In the genomic region with DNA sequence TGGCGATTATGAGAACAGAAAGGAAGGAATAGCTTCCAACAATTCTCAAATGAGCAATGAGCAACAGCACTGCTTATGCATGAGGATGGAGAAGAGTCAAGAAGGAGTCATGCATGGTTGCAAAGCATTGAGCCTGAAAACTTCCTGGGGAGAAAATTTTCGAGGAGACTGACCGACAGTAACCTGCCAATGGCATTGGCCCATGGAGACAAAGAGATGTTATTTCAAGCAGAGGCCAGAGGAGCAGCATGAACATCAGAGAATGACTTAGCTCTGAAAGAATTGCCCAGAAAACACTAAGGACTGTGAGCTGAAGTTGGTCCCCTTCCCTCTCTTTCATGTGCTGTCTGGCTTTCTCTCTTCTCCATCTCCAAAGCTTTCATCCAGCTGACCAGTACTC, we compare ENCODE assay signal across 2 cellular contexts.
TF ChIP-seq lines count a peak whose summit lies in the region.

No MANE protein-coding gene starts in this region.

TF ChIP-seq in IMR-90, 13 proteins besides CTCF, POLR2A, EP300 and RAD21 (continued from another document):
- no peak for TF ChIP-seq FOS (IDR thresholded peaks at IDR 0.05; ENCODE audit: low read depth, low read length)
- TF ChIP-seq RCOR1 (IDR thresholded peaks at IDR 0.05; ENCODE audit: insufficient replicate concordance, low read length) = no peak
- TF ChIP-seq NFE2L2 (IDR thresholded peaks at IDR 0.05; ENCODE audit: low read depth, low read length) = no peak
- no peak for TF ChIP-seq MAZ (IDR thresholded peaks at IDR 0.05; ENCODE audit: borderline replicate concordance, low read depth, low read length)
- TF ChIP-seq SMC3 (IDR thresholded peaks at IDR 0.05; ENCODE audit: low read depth, low read length) = no peak
TF ChIP-seq in IMR-90: peak in this region for 0.

TF ChIP-seq in SK-N-SH treated with all-trans-retinoic acid at 6 μM for 48 hours, 23 proteins besides CTCF, POLR2A, EP300 and RAD21 (continued from another document):
- TF ChIP-seq PATZ1 (CRISPR knock-in tag; IDR thresholded peaks at IDR 0.05; ENCODE audit: borderline replicate concordance) = no peak
- no peak for TF ChIP-seq ESRRG (CRISPR knock-in tag; IDR thresholded peaks at IDR 0.05)
